Comparison of ENCODE assay signal across 8 cellular contexts in the genomic region with DNA sequence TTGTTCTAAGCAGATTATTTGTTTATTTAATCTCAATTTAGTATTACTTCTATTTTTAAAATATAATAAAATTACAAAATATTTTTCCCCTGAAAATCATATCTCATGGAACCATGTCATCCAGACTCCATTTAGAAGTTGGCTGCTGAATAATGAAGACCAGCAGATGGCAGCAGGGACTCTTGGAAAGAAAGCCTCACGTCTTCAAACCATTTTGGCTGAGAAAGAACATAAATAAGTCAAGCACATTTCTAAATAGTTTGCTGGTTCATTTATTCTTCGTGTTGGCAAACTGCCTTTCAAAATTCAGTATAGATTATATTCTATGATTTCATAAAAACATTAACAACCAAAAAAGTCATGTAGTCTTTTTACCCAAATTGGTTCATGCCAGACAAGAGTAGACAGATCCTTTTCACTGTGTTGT.
A peak's percentile ranks its signal among the peaks of the same experiment; 100 is the strongest.
DNase-seq lines count a peak whose midpoint lies in the region; ATAC-seq and TF ChIP-seq lines count a peak whose summit lies in the region.

No MANE protein-coding gene starts in this region.

- no peak overlapping the region for H3K14ac ChIP-seq in IMR-90 (replicated peaks; ENCODE audit: low read depth, low read length)

- H2BK15ac ChIP-seq in IMR-90 (ENCODE audit: low read depth, low read length), result no peak overlapping the region

- TF ChIP-seq POLR2A in IMR-90 (IDR thresholded peaks at IDR 0.05; ENCODE audit: low read depth, low read length) (no peak), transverse colon (IDR thresholded peaks at IDR 0.05) (no peak)

- no peak overlapping the region for H2AFZ ChIP-seq in IMR-90 (replicated peaks; ENCODE audit: low read length, poor library complexity)
- no peak overlapping the region for H2AFZ ChIP-seq in OCI-LY3 (ENCODE audit: low read depth, low read length)

- no peak overlapping the region for H3K56ac ChIP-seq in IMR-90 (ENCODE audit: extremely low read depth, insufficient read depth, low read length)

- in situ Hi-C loops in IMR-90 (cut with MboI; ENCODE audit: low sequenced_read_pairs) (loop anchor here (25.0 kb wide), 1 partner anchor 368 kb away; the partner anchor contains the start of gene MEP1A), transverse colon (cut with MboI; ENCODE audit: low pct_ligation_motif_present in 1 of 4, low pct_unique_long_range_greater_than_20kb in 1 of 4, low sequenced_read_pairs in 3 of 4) (loop anchor here (10.0 to 25.0 kb wide), 7 partner anchors 185 to 482 kb away; no protein-coding TSS in a partner anchor)

- H3K9me1 ChIP-seq in IMR-90 (ENCODE audit: insufficient read depth, low read length), result no peaks in the 10 kb centered on the region

- dilution Hi-C loops in IMR-90 (cut with HindIII; ENCODE audit: low sequenced_read_pairs, unreplicated experiment), result no loop called here

- no peaks in the 10 kb centered on the region for H4K20me1 ChIP-seq in IMR-90 (ENCODE audit: insufficient read depth, low read length)
- H4K20me1 ChIP-seq in OCI-LY3 (ENCODE audit: insufficient read depth, low read length), result no peaks in the 10 kb centered on the region

- WGBS in IMR-90 (ENCODE audit: extremely low coverage in 2 of 2, insufficient read length in 1 of 2), 2 experiments, result no CpG with 5 or more reads among the region's 2 CpGs
- WGBS in transverse colon (ENCODE audit: low coverage in 1 of 2), 2 donors, result 0 to 2% methylated on average over 2 of the region's 2 CpGs

- H2BK5ac ChIP-seq in IMR-90 (ENCODE audit: low read depth, low read length, poor library complexity, severe bottlenecking), result no peak overlapping the region

- BruUV-seq in IMR-90 (replicated peaks; lab: Mats Ljungman, UMichigan), result no TSS peak

- no peaks in the 10 kb centered on the region for H3K79me2 ChIP-seq in OCI-LY3 (ENCODE audit: low read length)

- no peak for TF ChIP-seq EP300 in transverse colon (IDR thresholded peaks at IDR 0.05; ENCODE audit: low read depth)

- H2AK9ac ChIP-seq in IMR-90 (replicated peaks; ENCODE audit: low read depth, low read length, poor library complexity), result no peak overlapping the region

- no peak overlapping the region for H2BK120ac ChIP-seq in IMR-90 (ENCODE audit: low read depth, low read length)

- no peak overlapping the region for H2AK5ac ChIP-seq in IMR-90 (ENCODE audit: low read depth, low read length)

- H3K79me1 ChIP-seq in IMR-90 (ENCODE audit: low read depth in 1 of 2, low read length in 2 of 2), result no peaks in the 10 kb centered on the region

- peak; percentile 83 for TF ChIP-seq RAD21 in IMR-90 (IDR thresholded peaks at IDR 0.05; ENCODE audit: low read length)

- H3K9me3 ChIP-seq in IMR-90 (ENCODE audit: control insufficient read depth, insufficient read depth, low read length) (no peaks in the 10 kb centered on the region), OCI-LY3 (ENCODE audit: insufficient read depth, low read length) (no peaks in the 10 kb centered on the region), transverse colon (no peaks in the 10 kb centered on the region)

- peak; percentile 57 to 84 (median 63) for DNase-seq in NCI-H1417 (lab: John Stamatoyannopoulos, UW)
- no peak for DNase-seq in NCI-H1417 treated with DMSO at 0.1 percent for 48 hours (lab: John Stamatoyannopoulos, UW)
- peak; percentile 67 for DNase-seq in IMR-90
- peak in 40 of 61 donors; percentile 3 to 83 (median 36) for DNase-seq in caudate nucleus (lab: John Stamatoyannopoulos, UW)
- peak; percentile 87 for DNase-seq in left kidney (ENCODE audit: low read depth, low spot score)
- DNase-seq in transverse colon, result peak; percentile 60

- no peak overlapping the region for H4K5ac ChIP-seq in IMR-90 (ENCODE audit: low read depth, low read length)

- TF ChIP-seq CTCF in IMR-90 (conservative IDR thresholded peaks at IDR 0.05; ENCODE audit: low read depth, low read length), result peak; percentile 82
- peak; percentile 83 for TF ChIP-seq CTCF in OCI-LY3 (IDR thresholded peaks at IDR 0.05; ENCODE audit: low read depth, low read length)
- peak; percentile 71 to 86 (median 76) for TF ChIP-seq CTCF in transverse colon (IDR thresholded peaks at IDR 0.05)

- POLR2A ChIA-PET in IMR-90 (lab: Charles Lee; ENCODE audit: unreplicated experiment), result no interaction called here

- H3K27ac ChIP-seq in IMR-90 (ENCODE audit: insufficient read depth, low read length) (no peak overlapping the region), OCI-LY3 (ENCODE audit: low read length) (no peak overlapping the region), caudate nucleus (ENCODE audit: low read depth, low read length) (no peak overlapping the region), transverse colon (no peak overlapping the region)

- intact Hi-C loops in IMR-90 (cut with micrococcal nuclease), result loop anchor here (1.0 kb wide), 4 partner anchors 73 to 628 kb away; no protein-coding TSS in a partner anchor
- intact Hi-C loops in transverse colon (cut with DNase I; ENCODE audit: low total_unique reads), result loop anchor here (10.0 kb wide), 2 partner anchors 75 to 205 kb away; partner anchors contain the start of gene RCAN2

- CTCF ChIA-PET in IMR-90 (lab: Yijun Ruan, JAX), result no interaction called here

- H3K9ac ChIP-seq in IMR-90 (ENCODE audit: low read depth, low read length), result no peak overlapping the region
- no peak overlapping the region for H3K9ac ChIP-seq in OCI-LY3 (ENCODE audit: low read length)

- H4K91ac ChIP-seq in IMR-90 (ENCODE audit: insufficient read depth, low read depth, low read length), result no peak overlapping the region

- peak; percentile 74; the same call in 1 of the 2 replicates for ATAC-seq in IMR-90 (ENCODE audit: low read depth)
- ATAC-seq in HG02970 (IDR thresholded peaks at IDR 0.05; ENCODE audit: low FRiP score, unreplicated experiment), result no peak

- H3K23ac ChIP-seq in IMR-90 (ENCODE audit: low read depth, low read length), result no peak overlapping the region

- no peak overlapping the region for H3K4me3 ChIP-seq in IMR-90 (ENCODE audit: insufficient read depth, low read depth, low read length)
- no peak overlapping the region for H3K4me3 ChIP-seq in OCI-LY3 (ENCODE audit: low read length)
- no peak overlapping the region for H3K4me3 ChIP-seq in transverse colon

- no peak overlapping the region for H2BK20ac ChIP-seq in IMR-90 (ENCODE audit: low read depth, low read length)

- H3K18ac ChIP-seq in IMR-90 (ENCODE audit: low read depth, low read length), result no peak overlapping the region

- no peak overlapping the region for H3K4ac ChIP-seq in IMR-90 (ENCODE audit: low read depth, low read length)

- no peak overlapping the region for H4K8ac ChIP-seq in IMR-90 (ENCODE audit: low read depth in 2 of 2, low read length in 2 of 2)

- H3K4me1 ChIP-seq in IMR-90 (ENCODE audit: control insufficient read depth, insufficient read depth, low read length) (no peaks in the 10 kb centered on the region), OCI-LY3 (ENCODE audit: low read length) (peaks cover 15% of the 10 kb centered on the region), transverse colon (no peaks in the 10 kb centered on the region)

- H3K4me2 ChIP-seq in IMR-90 (ENCODE audit: low read depth, low read length) (no peak overlapping the region), OCI-LY3 (ENCODE audit: low read length) (no peak overlapping the region)

- H3K36me3 ChIP-seq in IMR-90 (ENCODE audit: control insufficient read depth, insufficient read depth, low read length), result no peaks in the 10 kb centered on the region
- no peaks in the 10 kb centered on the region for H3K36me3 ChIP-seq in OCI-LY3 (replicated peaks; ENCODE audit: low read depth, low read length)
- H3K36me3 ChIP-seq in transverse colon, result no peaks in the 10 kb centered on the region

- H3K27me3 ChIP-seq in IMR-90 (ENCODE audit: control insufficient read depth, insufficient read depth, low read length), result no peaks in the 10 kb centered on the region
- H3K27me3 ChIP-seq in OCI-LY3 (ENCODE audit: low read depth, low read length), result peaks cover 25% of the 10 kb centered on the region
- H3K27me3 ChIP-seq in transverse colon, result no peaks in the 10 kb centered on the region

TF ChIP-seq in IMR-90, 13 proteins besides CTCF, POLR2A, EP300 and RAD21:
- TF ChIP-seq SMC3 (IDR thresholded peaks at IDR 0.05; ENCODE audit: low read depth, low read length), result peak; percentile 82
- TF ChIP-seq MAZ (IDR thresholded peaks at IDR 0.05; ENCODE audit: borderline replicate concordance, low read depth, low read length), result no peak
- TF ChIP-seq CHD1 (IDR thresholded peaks at IDR 0.05; ENCODE audit: low read depth, low read length), result no peak
- TF ChIP-seq BHLHE40 (IDR thresholded peaks at IDR 0.05; ENCODE audit: low read depth, low read length), result no peak
